In genomic region chr12:108099778-108100177, GRCh38 we compare ENCODE assay signal across 1 cellular context.
TF ChIP-seq lines count a peak whose summit lies in the region.

No MANE protein-coding gene starts in this region.

TF ChIP-seq in K562, 482 proteins besides CTCF, POLR2A, EP300 and RAD21 (continued from another document):
- TF ChIP-seq FOSL1 (tag; conservative IDR thresholded peaks at IDR 0.05) (peak; percentile 61; the same call in 1 of the 2 replicates), CBFA2T3 (IDR thresholded peaks at IDR 0.05) (peak; percentile 58), ARID1B (IDR thresholded peaks at IDR 0.05) (peak; percentile 19; the same call in 1 of the 2 replicates), C11orf30 (IDR thresholded peaks at IDR 0.05; ENCODE audit: low read depth) (peak; percentile 40; the same call in 1 of the 2 replicates), XRCC4 (IDR thresholded peaks at IDR 0.05; ENCODE audit: extremely low read depth, insufficient read depth, insufficient read length) (no peak), ZNF316 (IDR thresholded peaks at IDR 0.05) (0 out of 2 replicates have a peak, but pooled peaks have one; percentile 35), SMAD1 (IDR thresholded peaks at IDR 0.05; ENCODE audit: low read depth, low read length, partially characterized antibody) (no peak), MAFK (IDR thresholded peaks at IDR 0.05; ENCODE audit: low read length) (peak; percentile 24; the same call in 1 of the 2 replicates), KLF16 (IDR thresholded peaks at IDR 0.05) (no peak), MAX (CRISPR knock-in tag; IDR thresholded peaks at IDR 0.05) (no peak), SMARCA4 (IDR thresholded peaks at IDR 0.05) (0 out of 2 replicates have a peak, but pooled peaks have one; percentile 13), CBFA2T2 (conservative IDR thresholded peaks at IDR 0.05) (peak; percentile 37; the same call in 1 of the 2 replicates), PKNOX1 (IDR thresholded peaks at IDR 0.05) (peak; percentile 83), SOX6 (IDR thresholded peaks at IDR 0.05) (peak; percentile 25; the same call in 1 of the 2 replicates), MTA1 (IDR thresholded peaks at IDR 0.05; ENCODE audit: borderline replicate concordance) (no peak), MEIS2 (IDR thresholded peaks at IDR 0.05; ENCODE audit: partially characterized antibody) (peak; percentile 94), TRIM28 (IDR thresholded peaks at IDR 0.05) (no peak), SLC30A9 (CRISPR knock-in tag; IDR thresholded peaks at IDR 0.05) (no peak), MXD1 (CRISPR knock-in tag; IDR thresholded peaks at IDR 0.05; ENCODE audit: borderline replicate concordance, poor library complexity, severe bottlenecking) (no peak), SRSF7 (optimal IDR thresholded peaks at IDR 0.05; ENCODE audit: low read depth, low read length) (no peak), PBX2 (CRISPR knock-in tag; IDR thresholded peaks at IDR 0.05; ENCODE audit: low read depth) (no peak), PBX2 (tag; conservative IDR thresholded peaks at IDR 0.05; ENCODE audit: low read depth) (peak; percentile 92), BHLHE40 (IDR thresholded peaks at IDR 0.05; ENCODE audit: low read length) (peak; percentile 57), RBM22 (IDR thresholded peaks at IDR 0.05; ENCODE audit: low read depth, low read length, poor library complexity, severe bottlenecking) (no peak), DMBX1 (CRISPR knock-in tag; IDR thresholded peaks at IDR 0.05; ENCODE audit: borderline replicate concordance) (no peak), TCF3 (CRISPR knock-in tag; IDR thresholded peaks at IDR 0.05) (peak; percentile 20; the same call in 1 of the 2 replicates), GTF2E2 (tag; IDR thresholded peaks at IDR 0.05) (no peak)
TF ChIP-seq in K562: peak in this region for 28.
